Comparison of ENCODE assay signal across 8 cellular contexts in the genomic region with DNA sequence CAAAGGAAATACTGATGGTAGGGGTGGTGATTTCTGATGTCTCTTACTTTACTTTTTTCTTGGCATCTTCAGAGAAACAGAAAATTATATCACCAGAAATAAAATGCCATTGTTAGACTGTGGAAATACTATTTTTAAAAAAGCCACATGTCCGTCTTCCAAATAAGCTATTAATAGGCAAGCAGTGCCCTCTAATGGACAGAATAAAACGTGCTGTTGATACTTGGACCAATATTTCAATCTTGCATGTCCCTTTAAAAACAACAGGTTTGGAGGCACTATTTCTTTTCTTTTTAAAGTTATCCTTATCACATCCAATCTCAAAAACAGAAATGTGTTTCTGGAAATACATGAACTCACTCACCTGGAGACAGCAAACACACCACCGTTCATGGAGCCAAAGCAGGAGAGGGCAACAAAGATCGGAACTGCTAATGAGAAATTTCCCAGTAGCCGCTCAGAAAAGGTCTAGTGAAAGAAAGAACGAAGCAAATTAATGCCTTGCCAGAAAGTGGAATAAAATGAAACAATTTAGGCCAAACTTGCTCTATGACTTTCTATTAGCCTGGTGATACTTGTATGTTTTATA. TPM values are rescaled to one million over a fixed set of nuclear protein-coding genes. Genes with fewer than 3 reads are reported as not detected.
DNase-seq lines count a peak whose midpoint lies in the region; ATAC-seq lines count a peak whose summit lies in the region.

No MANE protein-coding gene starts in this region.

- no peak overlapping the region for H3K18ac ChIP-seq in mesenchymal stem cell (ENCODE audit: low read depth in 1 of 2, low read length in 2 of 2)

- DNase-seq in DMS 273 (lab: John Stamatoyannopoulos, UW; ENCODE audit: unreplicated experiment) (peak; percentile 62), DMS 273 treated with DMSO at 0.1 percent for 48 hours (lab: John Stamatoyannopoulos, UW) (no peak), NCI-H69 (lab: John Stamatoyannopoulos, UW) (peak; percentile 48), dedifferentiated amniotic fluid mesenchymal stem cell (ENCODE audit: extremely low spot score) (peak; percentile 59), mesenchymal stem cell (peak; percentile 72), islet precursor cell (no peak)
- no peak for DNase-seq in NK-92 treated with Interleukin-12 subunit alpha and Interleukin-12 subunit beta, amount 100 ng/mL, for 24 hours (lab: John Stamatoyannopoulos, UW)

- H3K4ac ChIP-seq in mesenchymal stem cell (ENCODE audit: low read depth in 1 of 2, low read length in 2 of 2), result no peak overlapping the region

- 65% methylated on average over 6 of the region's 6 CpGs for WGBS in mesenchymal stem cell

- H3K9me3 ChIP-seq in mesenchymal stem cell (ENCODE audit: control insufficient read depth, low read length), result no peaks in the 10 kb centered on the region

- no peak overlapping the region for H3K14ac ChIP-seq in mesenchymal stem cell (ENCODE audit: low read length in 2 of 2)

- H3K27ac ChIP-seq in mesenchymal stem cell (ENCODE audit: low read length, poor library complexity, severe bottlenecking), result no peak overlapping the region

- H3K9ac ChIP-seq in mesenchymal stem cell (ENCODE audit: low read length), result no peak overlapping the region

- peak overlapping the region; percentile 36 for H2AK5ac ChIP-seq in mesenchymal stem cell (ENCODE audit: low read length, severe bottlenecking)

- ATAC-seq in HG02678 (IDR thresholded peaks at IDR 0.05; ENCODE audit: unreplicated experiment), result peak; percentile 73

- H2BK5ac ChIP-seq in mesenchymal stem cell (ENCODE audit: low read depth, low read length, poor library complexity, severe bottlenecking), result no peak overlapping the region

- no peaks in the 10 kb centered on the region for H3K4me1 ChIP-seq in mesenchymal stem cell (ENCODE audit: control insufficient read depth, insufficient read depth, low read depth, low read length)

- no peak overlapping the region for H3K23ac ChIP-seq in mesenchymal stem cell (ENCODE audit: low read length in 2 of 2)

- no peak overlapping the region for H2BK120ac ChIP-seq in mesenchymal stem cell (ENCODE audit: low read depth, low read length)

- no peak overlapping the region for H2AFZ ChIP-seq in mesenchymal stem cell (ENCODE audit: low read depth, low read length)

- H3K4me3 ChIP-seq in mesenchymal stem cell (ENCODE audit: insufficient read depth in 1 of 2, low read depth in 1 of 2, low read length in 2 of 2), result no peak overlapping the region

- no peak overlapping the region for H2BK12ac ChIP-seq in mesenchymal stem cell (ENCODE audit: low read length in 2 of 2)

- H3K79me1 ChIP-seq in mesenchymal stem cell (replicated peaks; ENCODE audit: low read length, poor library complexity, severe bottlenecking), result no peaks in the 10 kb centered on the region

- H4K91ac ChIP-seq in mesenchymal stem cell (ENCODE audit: low read length), result no peak overlapping the region

- H4K8ac ChIP-seq in mesenchymal stem cell (ENCODE audit: low read length), result no peak overlapping the region

- no peaks in the 10 kb centered on the region for H3K36me3 ChIP-seq in mesenchymal stem cell (ENCODE audit: control insufficient read depth in 1 of 2, insufficient read depth in 2 of 2, low read depth in 1 of 2, low read length in 2 of 2)

- no peak overlapping the region for H2BK15ac ChIP-seq in mesenchymal stem cell (ENCODE audit: low read depth, poor library complexity, severe bottlenecking)

- H3K4me2 ChIP-seq in mesenchymal stem cell (ENCODE audit: low read length, poor library complexity, severe bottlenecking), result no peak overlapping the region

- H3K27me3 ChIP-seq in mesenchymal stem cell (ENCODE audit: control insufficient read depth in 1 of 2, insufficient read depth in 1 of 2, low read length in 2 of 2), result no peaks in the 10 kb centered on the region

RNA-seq across cellular contexts. Expression of gene SLC7A11, which starts 59.2 kb away (rescaled TPM):
- polyA plus RNA-seq in mesenchymal stem cell (2013, experiment 1 of 2), result 27.4 TPM
- 27.6 TPM for polyA plus RNA-seq in mesenchymal stem cell (2013, experiment 2 of 2)

Comparison
In these comparisons a context has a peak if more than half of its experiments do, and no peak if none do; other contexts are left out.
1. DNase-seq: peak in DMS 273 (single experiment), NCI-H69 (single experiment), dedifferentiated amniotic fluid mesenchymal stem cell (single experiment) and mesenchymal stem cell (single experiment); none in DMS 273 treated with DMSO at 0.1 percent for 48 hours (single experiment), NK-92 treated with Interleukin-12 subunit alpha and Interleukin-12 subunit beta, amount 100 ng/mL, for 24 hours (single experiment) and islet precursor cell (single experiment).